In the genomic region with DNA sequence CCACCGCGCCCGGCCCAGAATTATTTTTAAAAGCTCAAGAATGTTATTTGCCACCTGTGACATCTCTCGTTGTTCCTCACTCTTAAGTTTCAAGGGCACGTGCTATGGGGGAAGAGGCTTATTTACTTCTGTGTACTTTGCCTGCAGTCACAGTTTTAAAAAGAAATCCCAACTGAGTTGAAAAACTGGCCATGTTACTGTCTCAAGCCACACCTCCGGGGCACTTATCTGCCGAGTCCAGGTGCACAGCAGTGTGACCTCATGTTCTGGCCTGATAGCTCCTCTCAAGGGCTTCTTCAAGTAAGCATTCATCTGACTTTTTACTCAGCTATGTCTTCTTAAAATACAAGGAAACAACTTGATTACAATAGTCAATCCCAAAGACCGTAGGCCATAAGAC, we compare ENCODE assay signal across 20 cellular contexts. TPM values are rescaled to one million over a fixed set of nuclear protein-coding genes. Genes with fewer than 3 reads are reported as not detected.
A peak's percentile ranks its signal among the peaks of the same experiment; 100 is the strongest.
DNase-seq lines count a peak whose midpoint lies in the region; ATAC-seq, FAIRE-seq and TF ChIP-seq lines count a peak whose summit lies in the region.
"Had no signal": no experiment of that assay in that cellular context is flagged by ENCODE, and none has a peak within 500 bp of the region (broad histone marks: within the 10 kb centered on the region; RNA-seq: fewer than 3 reads in every experiment).

No MANE protein-coding gene starts in this region.

- intact Hi-C loops in transverse colon (cut with DNase I; ENCODE audit: low total_unique reads): loop anchor here (5.0 kb wide), 1 partner anchor 217 kb away; no protein-coding TSS in a partner anchor

- H3K4me1 Mint-ChIP-seq in immature natural killer cell: peaks cover 0 to 3% of the 10 kb centered on the region in 2 donors
- H3K4me1 Mint-ChIP-seq: natural killer cell had no signal

- H3K9me1 ChIP-seq in keratinocyte (ENCODE audit: control insufficient read depth, extremely low read depth, insufficient read depth, low read length): no peaks in the 10 kb centered on the region

- TF ChIP-seq CTCF in RWPE2 (IDR thresholded peaks at IDR 0.05; ENCODE audit: poor library complexity, severe bottlenecking) (no peak), keratinocyte (optimal IDR thresholded peaks at IDR 0.05 in 1 of 3, IDR thresholded peaks at IDR 0.05 in 1 of 3, conservative IDR thresholded peaks at IDR 0.05 in 1 of 3; ENCODE audit: extremely low read depth in 1 of 3, insufficient read depth in 2 of 3, low read length in 3 of 3) (no peak), transverse colon (IDR thresholded peaks at IDR 0.05) (no peak)

- peaks cover 3 to 14% (median 11%) of the 10 kb centered on the region in 3 donors for H3K36me3 Mint-ChIP-seq in immature natural killer cell

- H2AFZ ChIP-seq in keratinocyte (ENCODE audit: control insufficient read depth, low read length): peak overlapping the region; percentile 43

- dilution Hi-C loops in keratinocyte (cut with MboI; ENCODE audit: extremely low pct_ligation_motif_present, low sequenced_read_pairs): loop anchor here (25.0 kb wide), 1 partner anchor 222 kb away; no protein-coding TSS in a partner anchor

- DNase-seq in NCI-H2196 (lab: John Stamatoyannopoulos, UW; ENCODE audit: unreplicated experiment) (peak; percentile 62), NCI-H2196 treated with DMSO at 0.1 percent for 48 hours (lab: John Stamatoyannopoulos, UW; ENCODE audit: unreplicated experiment) (no peak), RWPE2 (ENCODE audit: low spot score) (no peak), keratinocyte (ENCODE audit: low read depth, low spot score) (no peak), transverse colon (peak; percentile 36), NCI-H526 treated with DMSO at 0.1 percent for 48 hours (lab: John Stamatoyannopoulos, UW) (no peak), immature natural killer cell (no peak), NCI-H2227 treated with DMSO at 0.1 percent for 48 hours (lab: John Stamatoyannopoulos, UW) (no peak)
- DNase-seq: activated effector memory CD4-positive, alpha-beta T cell treated with Interleukin-2 at 50 U/mL for 16 hours; DND-41; natural killer cell; NCI-H146; NCI-H446 treated with DMSO at 0.1 percent for 48 hours; SJCRH30; spleen; stimulated activated CD8-positive, alpha-beta memory T cell treated with anti-CD3 and anti-CD28 coated beads, Interleukin-4, amount 100 ng/mL, for 48 hours had no signal

- no peak overlapping the region for H3K27ac Mint-ChIP-seq in immature natural killer cell
- H3K27ac Mint-ChIP-seq: natural killer cell, progenitor cell of endocrine pancreas had no signal

- no peak for TF ChIP-seq POLR2A in transverse colon (IDR thresholded peaks at IDR 0.05)

- in situ Hi-C loops in transverse colon (cut with MboI; ENCODE audit: low pct_ligation_motif_present in 1 of 4, low pct_unique_long_range_greater_than_20kb in 1 of 4, low sequenced_read_pairs in 3 of 4): loop anchor here (5.0 to 25.0 kb wide), 3 partner anchors 212 to 260 kb away; no protein-coding TSS in a partner anchor

- no peak for FAIRE-seq in keratinocyte (lab: Jason Lieb, UNC)
- FAIRE-seq: bronchial epithelial cell had no signal

- no peak overlapping the region for H3K9ac ChIP-seq in keratinocyte (ENCODE audit: control insufficient read depth, extremely low read depth, insufficient read depth, low read length)

- H3K27ac ChIP-seq in RWPE2 (ENCODE audit: poor library complexity, severe bottlenecking) (peak overlapping the region; percentile 45), keratinocyte (ENCODE audit: control insufficient read depth, insufficient read depth, low read length) (no peak overlapping the region), transverse colon (peak overlapping the region; percentile 51 to 71 (median 60))
- H3K27ac ChIP-seq: 22Rv1, esophagus muscularis mucosa, SJCRH30, spleen had no signal

- H3K4me3 ChIP-seq in RWPE2 (ENCODE audit: severe bottlenecking): no peak overlapping the region
- H3K4me3 ChIP-seq in keratinocyte (ENCODE audit: control insufficient read depth in 2 of 3, extremely low read depth in 1 of 3, insufficient read depth in 2 of 3, low read depth in 1 of 3, low read length in 3 of 3): no peak overlapping the region
- no peak overlapping the region for H3K4me3 ChIP-seq in transverse colon
- H3K4me3 ChIP-seq: esophagus muscularis mucosa, SJCRH30, spleen had no signal

- no peak for TF ChIP-seq EP300 in transverse colon (IDR thresholded peaks at IDR 0.05; ENCODE audit: low read depth)

- H3K9me3 Mint-ChIP-seq in immature natural killer cell: no peaks in the 10 kb centered on the region
- H3K9me3 Mint-ChIP-seq: natural killer cell had no signal

- WGBS in transverse colon (ENCODE audit: low coverage in 1 of 2), 2 donors: 43 to 66% methylated on average over 1 to 8 of the region's 8 CpGs

- H3K4me1 ChIP-seq in RWPE2 (ENCODE audit: insufficient read depth, poor library complexity, severe bottlenecking) (peaks cover 18% of the 10 kb centered on the region), keratinocyte (ENCODE audit: control insufficient read depth, extremely low read depth, insufficient read depth, low read length) (peaks cover 7% of the 10 kb centered on the region), transverse colon (peaks cover 6 to 51% (median 16%) of the 10 kb centered on the region in 4 donors)

- H3K79me2 ChIP-seq in keratinocyte (ENCODE audit: control insufficient read depth, insufficient read depth, low read length): no peaks in the 10 kb centered on the region

- no peaks in the 10 kb centered on the region for H3K27me3 ChIP-seq in RWPE2 (ENCODE audit: insufficient read depth, poor library complexity, severe bottlenecking)
- H3K27me3 ChIP-seq in keratinocyte (ENCODE audit: control insufficient read depth, extremely low read depth, insufficient read depth, low read length): no peaks in the 10 kb centered on the region
- no peaks in the 10 kb centered on the region for H3K27me3 ChIP-seq in transverse colon
- H3K27me3 ChIP-seq: esophagus muscularis mucosa, SJCRH30, spleen had no signal

- H3K27me3 Mint-ChIP-seq in immature natural killer cell (ENCODE audit: low read depth in 3 of 3): no peaks in the 10 kb centered on the region
- H3K27me3 Mint-ChIP-seq: progenitor cell of endocrine pancreas had no signal

- no peaks in the 10 kb centered on the region for H4K20me1 ChIP-seq in keratinocyte (ENCODE audit: control insufficient read depth, extremely low read depth, insufficient read depth, low read length)

- no peak overlapping the region for H3K4me2 ChIP-seq in keratinocyte (ENCODE audit: control insufficient read depth, extremely low read depth, insufficient read depth, low read depth, low read length)

- no peak for ATAC-seq in RWPE2 (ENCODE audit: low read depth)
- ATAC-seq: natural killer cell had no signal

- H3K4me3 Mint-ChIP-seq in immature natural killer cell: no peak overlapping the region
- H3K4me3 Mint-ChIP-seq: natural killer cell had no signal

- H3K36me3 ChIP-seq in RWPE2 (ENCODE audit: low read depth) (no peaks in the 10 kb centered on the region), keratinocyte (ENCODE audit: control insufficient read depth in 2 of 2, extremely low read depth in 1 of 2, insufficient read depth in 2 of 2, low read length in 2 of 2) (no peaks in the 10 kb centered on the region), transverse colon (no peaks in the 10 kb centered on the region)
- H3K36me3 ChIP-seq: esophagus muscularis mucosa, SJCRH30 had no signal

- H3K9me3 ChIP-seq in RWPE2 (ENCODE audit: severe bottlenecking) (no peaks in the 10 kb centered on the region), keratinocyte (ENCODE audit: control insufficient read depth, low read depth, low read length) (no peaks in the 10 kb centered on the region), transverse colon (no peaks in the 10 kb centered on the region)
- H3K9me3 ChIP-seq: esophagus muscularis mucosa, SJCRH30, spleen had no signal

RNA-seq across cellular contexts. Expression of a gene that starts 34.5 kb away (rescaled TPM):
- polyA plus RNA-seq in keratinocyte: 2.4 to 3.2 TPM (median 2.4 TPM) in 3 replicates
- polyA plus RNA-seq in keratinocyte (2011; ENCODE audit: low read depth): 0.56 TPM
- 1.9 and 2.9 TPM in 2 replicates for polyA plus RNA-seq in keratinocyte (2011; cell fraction: cytosol; rRNA removed)
- polyA plus RNA-seq in keratinocyte (2011; cell fraction: nucleus; rRNA removed): 1.5 TPM in 2 replicates
- 2.1 and 2.8 TPM in 2 replicates for polyA plus RNA-seq in keratinocyte (2012; ENCODE audit: low replicate concordance)
- polyA minus RNA-seq in keratinocyte: 0.86 to 1.1 TPM in 2 of 3 replicates, not detected in the other
- not detected for polyA minus RNA-seq in keratinocyte (2011; cell fraction: cytosol; rRNA and poly(A)+ RNA removed)
- polyA minus RNA-seq in keratinocyte (2011; cell fraction: nucleus; rRNA and poly(A)+ RNA removed): 0.95 and 2.2 TPM in 2 replicates
- total RNA-seq in transverse colon: 10 to 100 TPM in 1 of 4 donors, 1 to 10 TPM in 2, not detected in 1; 3.0 to 43.8 (median 6.8) TPM
- polyA plus RNA-seq in immature natural killer cell: 10 to 100 TPM; 22.1 to 29.9 (median 27.0) TPM

Comparison
In these comparisons a context has a peak if more than half of its experiments do, and no peak if none do; other contexts are left out.
1. DNase-seq: peak in NCI-H2196 (single experiment) and transverse colon (single experiment); none in NCI-H2196 treated with DMSO at 0.1 percent for 48 hours (single experiment), RWPE2 (single experiment), keratinocyte (single experiment), NCI-H526 treated with DMSO at 0.1 percent for 48 hours (single experiment), immature natural killer cell (0 of 3) and NCI-H2227 treated with DMSO at 0.1 percent for 48 hours (single experiment).